Comparison of ENCODE assay signal across 14 cellular contexts in the genomic region with DNA sequence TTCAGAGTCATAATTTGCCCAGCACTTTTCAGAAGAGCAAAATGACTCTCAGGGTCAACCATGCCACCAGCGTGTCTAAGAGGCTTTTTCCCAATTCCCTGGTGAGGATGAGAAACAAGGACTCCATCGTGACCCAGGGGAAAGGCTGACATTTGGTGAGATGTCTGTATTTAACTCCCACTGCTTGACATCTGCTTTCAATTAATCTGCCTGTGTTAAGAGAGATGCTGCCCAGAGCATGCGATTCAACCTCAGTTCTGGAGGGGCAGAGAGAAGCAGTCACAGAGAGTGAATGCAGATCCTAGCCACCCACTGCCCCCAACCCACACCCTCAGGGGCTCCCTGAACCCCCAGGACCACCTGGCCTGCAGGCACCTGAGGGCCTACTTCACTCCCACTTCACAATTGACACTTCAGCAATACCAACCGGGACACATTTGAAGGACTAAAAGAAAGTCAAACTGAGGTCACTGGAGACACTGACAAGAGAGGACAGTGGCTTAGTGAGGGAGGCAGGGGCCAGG.
DNase-seq lines count a peak whose midpoint lies in the region; TF ChIP-seq lines count a peak whose summit lies in the region.
"Had no signal": no experiment of that assay in that cellular context is flagged by ENCODE, and none has a peak within 500 bp of the region (broad histone marks: within the 10 kb centered on the region; RNA-seq: fewer than 3 reads in every experiment).

No MANE protein-coding gene starts in this region.

- DNase-seq in AG04449 (ENCODE audit: low read depth, low spot score) (peak; percentile 1), GM04504 (ENCODE audit: low read depth) (peak; percentile 9), OCI-LY7 (ENCODE audit: low spot score) (no peak), fibroblast of villous mesenchyme (ENCODE audit: low read depth) (peak; percentile 72), NK-92 (lab: John Stamatoyannopoulos, UW; ENCODE audit: unreplicated experiment) (no peak), uterus (no peak)
- DNase-seq in effector CD4-positive, alpha-beta T cell: no peak
- no peak for DNase-seq in effector CD8-positive, alpha-beta T cell (lab: John Stamatoyannopoulos, UW)
- DNase-seq: activated naive CD4-positive, alpha-beta T cell; brain microvascular endothelial cell; DMS79; gastrocnemius medialis; ovary had no signal

- H4K20me1 ChIP-seq in OCI-LY7 (ENCODE audit: insufficient read depth, low read length): no peaks in the 10 kb centered on the region

- intact Hi-C loops in OCI-LY7 (cut with micrococcal nuclease; ENCODE audit: unreplicated experiment): no loop called here
- intact Hi-C loops in uterus (cut with DNase I; ENCODE audit: low total_unique reads): no loop called here

- POLR2A ChIA-PET in AG04449 (lab: Yijun Ruan, JAX) (no interaction called here), OCI-LY7 (lab: Charles Lee) (no interaction called here)

- TF ChIP-seq POLR2A in uterus (IDR thresholded peaks at IDR 0.05): no peak

- H3K4me3 ChIP-seq in AG04449 (ENCODE audit: low read depth, low read length): no peak overlapping the region
- no peak overlapping the region for H3K4me3 ChIP-seq in OCI-LY7 (ENCODE audit: low read depth, low read length, poor library complexity, severe bottlenecking)
- H3K4me3 ChIP-seq in fibroblast of villous mesenchyme (ENCODE audit: low read depth, low read length): no peak overlapping the region
- no peak overlapping the region for H3K4me3 ChIP-seq in uterus
- H3K4me3 ChIP-seq: gastrocnemius medialis, ovary had no signal

- BruUV-seq in OCI-LY7 (replicated peaks; lab: Mats Ljungman, UMichigan): no TSS peak

- H3K4me1 ChIP-seq in OCI-LY7 (ENCODE audit: insufficient read depth, low read length, poor library complexity, severe bottlenecking) (peaks cover 50% of the 10 kb centered on the region), uterus (no peaks in the 10 kb centered on the region)

- H3K27ac ChIP-seq in OCI-LY7 (ENCODE audit: low read depth, low read length, poor library complexity, severe bottlenecking) (no peak overlapping the region), uterus (no peak overlapping the region)
- H3K27ac ChIP-seq: brain microvascular endothelial cell, gastrocnemius medialis, ovary, VCaP had no signal

- TF ChIP-seq CTCF in AG04449 (IDR thresholded peaks at IDR 0.05; ENCODE audit: insufficient read depth, low read length, missing control alignments) (no peak), OCI-LY7 (conservative IDR thresholded peaks at IDR 0.05; ENCODE audit: low read length) (no peak), fibroblast of villous mesenchyme (IDR thresholded peaks at IDR 0.05; ENCODE audit: insufficient read depth, low read depth, low read length) (no peak), uterus (IDR thresholded peaks at IDR 0.05) (no peak)

- H3K79me2 ChIP-seq in OCI-LY7 (ENCODE audit: insufficient read depth, low read depth, low read length): no peaks in the 10 kb centered on the region

- H3K36me3 ChIP-seq in OCI-LY7 (ENCODE audit: insufficient read depth, low read length) (no peaks in the 10 kb centered on the region), uterus (no peaks in the 10 kb centered on the region)
- H3K36me3 ChIP-seq: brain microvascular endothelial cell, gastrocnemius medialis, ovary had no signal

- peak overlapping the region; percentile 46 for H3K4me2 ChIP-seq in OCI-LY7 (ENCODE audit: low read length)

- peak overlapping the region; percentile 68; the same call in 1 of the 2 replicates for H2AFZ ChIP-seq in OCI-LY7 (ENCODE audit: low read length)

- H3K9me3 ChIP-seq in OCI-LY7 (ENCODE audit: low read length): no peaks in the 10 kb centered on the region
- no peaks in the 10 kb centered on the region for H3K9me3 ChIP-seq in uterus
- H3K9me3 ChIP-seq: gastrocnemius medialis, ovary had no signal

- no peaks in the 10 kb centered on the region for H3K27me3 ChIP-seq in uterus
- H3K27me3 ChIP-seq: brain microvascular endothelial cell, gastrocnemius medialis, ovary had no signal

- no peaks in the 10 kb centered on the region for H3K9me2 ChIP-seq in OCI-LY7 (ENCODE audit: insufficient read depth, low read length)

- CTCF ChIA-PET in AG04449 (lab: Yijun Ruan, JAX): no interaction called here
- CTCF ChIA-PET in OCI-LY7 (lab: Charles Lee; ENCODE audit: unreplicated experiment): interaction anchor here (0.6 kb wide), 1 partner anchor 115 kb away, joined by 3 read pairs; no protein-coding TSS in a partner anchor

Comparison
In these comparisons a context has a peak if more than half of its experiments do, and no peak if none do; other contexts are left out.
1. DNase-seq: peak in AG04449 (single experiment), GM04504 (single experiment) and fibroblast of villous mesenchyme (single experiment); none in OCI-LY7 (single experiment), NK-92 (single experiment), effector CD4-positive, alpha-beta T cell (single experiment), uterus (0 of 2) and effector CD8-positive, alpha-beta T cell (single experiment).